Comparison of ENCODE assay signal across 10 cellular contexts in genomic region chr17:11144358-11145233, GRCh38.
DNase-seq lines count a peak whose midpoint lies in the region; ATAC-seq and TF ChIP-seq lines count a peak whose summit lies in the region.
"Had no signal": no experiment of that assay in that cellular context is flagged by ENCODE, and none has a peak within 500 bp of the region (broad histone marks: within the 10 kb centered on the region; RNA-seq: fewer than 3 reads in every experiment).

No MANE protein-coding gene starts in this region.

- no peak for ATAC-seq in GM19324 (IDR thresholded peaks at IDR 0.05; ENCODE audit: low FRiP score, unreplicated experiment)
- ATAC-seq in GM18517 (IDR thresholded peaks at IDR 0.05; ENCODE audit: unreplicated experiment) = no peak

- no peaks in the 10 kb centered on the region for H3K36me3 ChIP-seq in OCI-LY1 (ENCODE audit: insufficient read depth, low read length)
- H3K36me3 ChIP-seq in esophagus squamous epithelium = no peaks in the 10 kb centered on the region
- no peaks in the 10 kb centered on the region for H3K36me3 ChIP-seq in parathyroid adenoma (ENCODE audit: control insufficient read depth, insufficient read depth, low read length)

- H3K27me3 ChIP-seq in OCI-LY1 (ENCODE audit: insufficient read depth, low read length) = no peaks in the 10 kb centered on the region
- H3K27me3 ChIP-seq in esophagus squamous epithelium = peaks cover 0 to 3% (median 0%) of the 10 kb centered on the region in 4 donors
- H3K27me3 ChIP-seq in parathyroid adenoma (ENCODE audit: control insufficient read depth, insufficient read depth, low read length) = no peaks in the 10 kb centered on the region

- H2AFZ ChIP-seq in OCI-LY1 (ENCODE audit: low read length) (no peak overlapping the region), parathyroid adenoma (peak overlapping the region; percentile 23)

- H3K4me2 ChIP-seq in OCI-LY1 (ENCODE audit: low read length) = no peak overlapping the region
- H3K4me2 ChIP-seq in parathyroid adenoma (ENCODE audit: low read length) = no peak overlapping the region

- H4K20me1 ChIP-seq in OCI-LY1 (ENCODE audit: insufficient read depth, low read length) = no peaks in the 10 kb centered on the region

- no peaks in the 10 kb centered on the region for H3K9me2 ChIP-seq in OCI-LY1 (ENCODE audit: low read depth, low read length)

- no peak for TF ChIP-seq POLR2A in esophagus squamous epithelium (IDR thresholded peaks at IDR 0.05)

- H3K4me1 ChIP-seq in OCI-LY1 (ENCODE audit: insufficient read depth, low read length, severe bottlenecking) (no peaks in the 10 kb centered on the region), esophagus squamous epithelium (peaks cover 0 to 10% (median 5%) of the 10 kb centered on the region in 3 donors), parathyroid adenoma (no peaks in the 10 kb centered on the region)

- no peak overlapping the region for H3K9ac ChIP-seq in OCI-LY1 (ENCODE audit: low read length)
- no peak overlapping the region for H3K9ac ChIP-seq in parathyroid adenoma

- H3K27ac ChIP-seq in OCI-LY1 (ENCODE audit: low read depth, low read length, poor library complexity, severe bottlenecking) (no peak overlapping the region), esophagus squamous epithelium (no peak overlapping the region), parathyroid adenoma (no peak overlapping the region)

- TF ChIP-seq CTCF in OCI-LY1 (IDR thresholded peaks at IDR 0.05; ENCODE audit: low read length) (peak; percentile 66), esophagus squamous epithelium (IDR thresholded peaks at IDR 0.05) (peak in 5 of 6 experiments; percentile 64 to 83 (median 67)), parathyroid adenoma (IDR thresholded peaks at IDR 0.05) (peak; percentile 67)

- H3F3A ChIP-seq in OCI-LY1 (ENCODE audit: insufficient read depth, low read length) = no peaks in the 10 kb centered on the region

- DNase-seq in SIG-M5 treated with dmso at 0.1 percent for 504 hours (lab: John Stamatoyannopoulos, UW; ENCODE audit: unreplicated experiment) = peak; percentile 27
- DNase-seq in SIG-M5 (lab: John Stamatoyannopoulos, UW) = no peak
- no peak for DNase-seq in esophagus squamous epithelium (lab: John Stamatoyannopoulos, UW)
- DNase-seq in SKM-1 (lab: John Stamatoyannopoulos, UW; ENCODE audit: unreplicated experiment) = no peak
- DNase-seq: activated B cell treated with CpG ODN at 0.5 μM for 24 hours; CD4-positive, CD25-positive, alpha-beta regulatory T cell had no signal

- intact Hi-C loops in esophagus squamous epithelium (cut with DNase I) = loop anchor here (5.0 kb wide), 1 partner anchor 262 kb away; no protein-coding TSS in a partner anchor

- WGBS in esophagus squamous epithelium, 2 donors = 33 to 35% methylated on average over 7 of the region's 7 CpGs

- no peaks in the 10 kb centered on the region for H3K79me2 ChIP-seq in OCI-LY1 (ENCODE audit: insufficient read depth, low read length)
- no peaks in the 10 kb centered on the region for H3K79me2 ChIP-seq in parathyroid adenoma

- no peaks in the 10 kb centered on the region for H3K9me3 ChIP-seq in OCI-LY1 (ENCODE audit: low read length)
- no peaks in the 10 kb centered on the region for H3K9me3 ChIP-seq in esophagus squamous epithelium
- no peaks in the 10 kb centered on the region for H3K9me3 ChIP-seq in parathyroid adenoma (ENCODE audit: control insufficient read depth, low read length)

- H3K4me3 ChIP-seq in OCI-LY1 (ENCODE audit: low read depth, low read length, poor library complexity, severe bottlenecking) (no peak overlapping the region), esophagus squamous epithelium (no peak overlapping the region), parathyroid adenoma (ENCODE audit: low read depth, low read length) (no peak overlapping the region)
